1 cellular context compared by ENCODE assay signal in the genomic region with DNA sequence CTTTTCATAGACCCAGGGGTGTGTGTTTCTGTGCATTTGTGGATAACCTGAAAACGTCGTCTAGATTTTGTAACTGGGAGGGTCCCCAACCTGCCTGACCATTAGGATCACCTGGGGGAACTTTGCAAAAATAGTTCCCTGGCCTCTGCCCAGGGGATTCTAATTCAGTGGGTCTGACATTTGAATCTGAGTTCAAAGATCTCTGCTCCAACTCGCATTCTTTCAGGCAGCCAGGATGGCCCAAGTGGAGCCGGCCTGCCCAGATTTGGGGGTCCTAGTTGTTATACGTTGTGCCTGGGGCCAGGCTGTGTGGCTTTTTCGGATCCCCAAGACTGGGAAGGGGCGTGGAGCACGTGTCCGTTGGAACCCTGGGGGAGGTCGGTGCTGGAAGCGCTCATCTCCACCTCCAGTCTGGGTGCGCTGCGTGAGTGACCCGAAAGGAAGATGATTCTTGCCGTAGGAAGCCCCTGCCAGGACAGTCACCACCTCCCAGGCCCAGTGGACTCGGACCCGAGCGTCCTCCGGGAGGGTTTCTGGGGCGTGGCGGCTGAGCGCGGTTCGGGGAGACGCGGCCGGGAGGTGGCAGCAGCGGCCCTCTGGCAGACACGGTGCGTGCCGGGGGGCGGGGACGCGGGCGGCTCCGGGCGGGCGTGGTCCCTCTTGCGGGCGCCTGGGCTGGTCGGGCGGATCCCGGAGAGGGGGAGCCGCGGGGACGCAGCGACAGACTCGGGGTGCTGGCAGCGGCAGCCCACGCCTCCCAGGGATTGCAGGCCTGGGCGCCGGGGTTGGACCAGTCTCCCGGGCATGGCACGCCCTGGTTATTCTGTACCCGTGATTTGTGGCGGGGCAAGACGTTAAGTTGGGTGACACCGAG.
A peak's percentile ranks its signal among the peaks of the same experiment; 100 is the strongest.
TF ChIP-seq lines count a peak whose summit lies in the region.

No MANE protein-coding gene starts in this region.

TF ChIP-seq in HepG2, 621 proteins besides CTCF, POLR2A, EP300 and RAD21 (continued from another document and continues in another):
- TF ChIP-seq, protein P1, sequence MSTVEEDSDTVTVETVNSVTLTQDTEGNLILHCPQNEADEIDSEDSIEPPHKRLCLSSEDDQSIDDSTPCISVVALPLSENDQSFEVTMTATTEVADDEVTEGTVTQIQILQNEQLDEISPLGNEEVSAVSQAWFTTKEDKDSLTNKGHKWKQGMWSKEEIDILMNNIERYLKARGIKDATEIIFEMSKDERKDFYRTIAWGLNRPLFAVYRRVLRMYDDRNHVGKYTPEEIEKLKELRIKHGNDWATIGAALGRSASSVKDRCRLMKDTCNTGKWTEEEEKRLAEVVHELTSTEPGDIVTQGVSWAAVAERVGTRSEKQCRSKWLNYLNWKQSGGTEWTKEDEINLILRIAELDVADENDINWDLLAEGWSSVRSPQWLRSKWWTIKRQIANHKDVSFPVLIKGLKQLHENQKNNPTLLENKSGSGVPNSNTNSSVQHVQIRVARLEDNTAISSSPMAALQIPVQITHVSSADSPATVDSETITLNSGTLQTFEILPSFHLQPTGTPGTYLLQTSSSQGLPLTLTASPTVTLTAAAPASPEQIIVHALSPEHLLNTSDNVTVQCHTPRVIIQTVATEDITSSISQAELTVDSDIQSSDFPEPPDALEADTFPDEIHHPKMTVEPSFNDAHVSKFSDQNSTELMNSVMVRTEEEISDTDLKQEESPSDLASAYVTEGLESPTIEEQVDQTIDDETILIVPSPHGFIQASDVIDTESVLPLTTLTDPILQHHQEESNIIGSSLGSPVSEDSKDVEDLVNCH (CRISPR knock-in tag; IDR thresholded peaks at IDR 0.05), result no peak
- TF ChIP-seq, protein P2, sequence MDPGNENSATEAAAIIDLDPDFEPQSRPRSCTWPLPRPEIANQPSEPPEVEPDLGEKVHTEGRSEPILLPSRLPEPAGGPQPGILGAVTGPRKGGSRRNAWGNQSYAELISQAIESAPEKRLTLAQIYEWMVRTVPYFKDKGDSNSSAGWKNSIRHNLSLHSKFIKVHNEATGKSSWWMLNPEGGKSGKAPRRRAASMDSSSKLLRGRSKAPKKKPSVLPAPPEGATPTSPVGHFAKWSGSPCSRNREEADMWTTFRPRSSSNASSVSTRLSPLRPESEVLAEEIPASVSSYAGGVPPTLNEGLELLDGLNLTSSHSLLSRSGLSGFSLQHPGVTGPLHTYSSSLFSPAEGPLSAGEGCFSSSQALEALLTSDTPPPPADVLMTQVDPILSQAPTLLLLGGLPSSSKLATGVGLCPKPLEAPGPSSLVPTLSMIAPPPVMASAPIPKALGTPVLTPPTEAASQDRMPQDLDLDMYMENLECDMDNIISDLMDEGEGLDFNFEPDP (CRISPR knock-in tag; conservative IDR thresholded peaks at IDR 0.05), result no peak
- no peak for TF ChIP-seq SIX4 (CRISPR knock-in tag; IDR thresholded peaks at IDR 0.05)
- TF ChIP-seq, protein P3, sequence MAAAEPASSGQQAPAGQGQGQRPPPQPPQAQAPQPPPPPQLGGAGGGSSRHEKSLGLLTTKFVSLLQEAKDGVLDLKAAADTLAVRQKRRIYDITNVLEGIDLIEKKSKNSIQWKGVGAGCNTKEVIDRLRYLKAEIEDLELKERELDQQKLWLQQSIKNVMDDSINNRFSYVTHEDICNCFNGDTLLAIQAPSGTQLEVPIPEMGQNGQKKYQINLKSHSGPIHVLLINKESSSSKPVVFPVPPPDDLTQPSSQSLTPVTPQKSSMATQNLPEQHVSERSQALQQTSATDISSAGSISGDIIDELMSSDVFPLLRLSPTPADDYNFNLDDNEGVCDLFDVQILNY (CRISPR knock-in tag; conservative IDR thresholded peaks at IDR 0.05), result no peak
- peak; percentile 81 for TF ChIP-seq STAG1 (CRISPR knock-in tag; IDR thresholded peaks at IDR 0.05)
- TF ChIP-seq HMG20A (CRISPR knock-in tag; IDR thresholded peaks at IDR 0.05; ENCODE audit: borderline replicate concordance), result no peak
- no peak for TF ChIP-seq IRF2 (CRISPR knock-in tag; IDR thresholded peaks at IDR 0.05)
- TF ChIP-seq KLF9 (CRISPR knock-in tag; IDR thresholded peaks at IDR 0.05; ENCODE audit: low read depth), result no peak
- TF ChIP-seq ZNF3 (CRISPR knock-in tag; IDR thresholded peaks at IDR 0.05), result no peak
- TF ChIP-seq KMT2B (CRISPR knock-in tag; IDR thresholded peaks at IDR 0.05), result no peak
- no peak for TF ChIP-seq ZNF629 (CRISPR knock-in tag; conservative IDR thresholded peaks at IDR 0.05)
- TF ChIP-seq ZNF382 (CRISPR knock-in tag; IDR thresholded peaks at IDR 0.05; ENCODE audit: borderline replicate concordance), result no peak
- TF ChIP-seq EED (CRISPR knock-in tag; IDR thresholded peaks at IDR 0.05), result no peak
- TF ChIP-seq ATF7 (IDR thresholded peaks at IDR 0.05), result no peak
- no peak for TF ChIP-seq ATF7 (CRISPR knock-in tag; IDR thresholded peaks at IDR 0.05)
- peak; percentile 41; the same call in 1 of the 2 replicates for TF ChIP-seq KDM5B (CRISPR knock-in tag; IDR thresholded peaks at IDR 0.05; ENCODE audit: borderline replicate concordance)
- no peak for TF ChIP-seq ZNF468 (CRISPR knock-in tag; IDR thresholded peaks at IDR 0.05)
- TF ChIP-seq, protein P4, sequence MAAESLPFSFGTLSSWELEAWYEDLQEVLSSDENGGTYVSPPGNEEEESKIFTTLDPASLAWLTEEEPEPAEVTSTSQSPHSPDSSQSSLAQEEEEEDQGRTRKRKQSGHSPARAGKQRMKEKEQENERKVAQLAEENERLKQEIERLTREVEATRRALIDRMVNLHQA (CRISPR knock-in tag; IDR thresholded peaks at IDR 0.05), result no peak
- no peak for TF ChIP-seq U2AF1 (optimal IDR thresholded peaks at IDR 0.05; ENCODE audit: low read depth, low read length)
- no peak for TF ChIP-seq ARNTL (CRISPR knock-in tag; IDR thresholded peaks at IDR 0.05)
- TF ChIP-seq, protein P5, sequence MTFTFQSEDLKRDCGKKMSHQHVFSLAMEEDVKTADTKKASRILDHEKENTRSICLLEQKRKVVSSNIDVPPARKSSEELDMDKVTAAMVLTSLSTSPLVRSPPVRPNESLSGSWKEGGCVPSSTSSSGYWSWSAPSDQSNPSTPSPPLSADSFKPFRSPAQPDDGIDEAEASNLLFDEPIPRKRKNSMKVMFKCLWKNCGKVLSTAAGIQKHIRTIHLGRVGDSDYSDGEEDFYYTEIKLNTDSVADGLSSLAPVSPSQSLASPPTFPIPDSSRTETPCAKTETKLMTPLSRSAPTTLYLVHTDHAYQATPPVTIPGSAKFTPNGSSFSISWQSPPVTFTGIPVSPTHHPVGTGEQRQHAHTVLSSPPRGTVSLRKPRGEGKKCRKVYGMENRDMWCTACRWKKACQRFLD (CRISPR knock-in tag; IDR thresholded peaks at IDR 0.05; ENCODE audit: borderline replicate concordance), result no peak
- TF ChIP-seq ZNF264 (CRISPR knock-in tag; IDR thresholded peaks at IDR 0.05), result no peak
- TF ChIP-seq, protein P6, sequence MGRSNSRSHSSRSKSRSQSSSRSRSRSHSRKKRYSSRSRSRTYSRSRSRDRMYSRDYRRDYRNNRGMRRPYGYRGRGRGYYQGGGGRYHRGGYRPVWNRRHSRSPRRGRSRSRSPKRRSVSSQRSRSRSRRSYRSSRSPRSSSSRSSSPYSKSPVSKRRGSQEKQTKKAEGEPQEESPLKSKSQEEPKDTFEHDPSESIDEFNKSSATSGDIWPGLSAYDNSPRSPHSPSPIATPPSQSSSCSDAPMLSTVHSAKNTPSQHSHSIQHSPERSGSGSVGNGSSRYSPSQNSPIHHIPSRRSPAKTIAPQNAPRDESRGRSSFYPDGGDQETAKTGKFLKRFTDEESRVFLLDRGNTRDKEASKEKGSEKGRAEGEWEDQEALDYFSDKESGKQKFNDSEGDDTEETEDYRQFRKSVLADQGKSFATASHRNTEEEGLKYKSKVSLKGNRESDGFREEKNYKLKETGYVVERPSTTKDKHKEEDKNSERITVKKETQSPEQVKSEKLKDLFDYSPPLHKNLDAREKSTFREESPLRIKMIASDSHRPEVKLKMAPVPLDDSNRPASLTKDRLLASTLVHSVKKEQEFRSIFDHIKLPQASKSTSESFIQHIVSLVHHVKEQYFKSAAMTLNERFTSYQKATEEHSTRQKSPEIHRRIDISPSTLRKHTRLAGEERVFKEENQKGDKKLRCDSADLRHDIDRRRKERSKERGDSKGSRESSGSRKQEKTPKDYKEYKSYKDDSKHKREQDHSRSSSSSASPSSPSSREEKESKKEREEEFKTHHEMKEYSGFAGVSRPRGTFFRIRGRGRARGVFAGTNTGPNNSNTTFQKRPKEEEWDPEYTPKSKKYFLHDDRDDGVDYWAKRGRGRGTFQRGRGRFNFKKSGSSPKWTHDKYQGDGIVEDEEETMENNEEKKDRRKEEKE (IDR thresholded peaks at IDR 0.05), result no peak
- TF ChIP-seq SRSF9 (IDR thresholded peaks at IDR 0.05; ENCODE audit: borderline replicate concordance, insufficient read depth, low read depth, low read length, poor library complexity, severe bottlenecking), result no peak
- no peak for TF ChIP-seq ONECUT2 (CRISPR knock-in tag; IDR thresholded peaks at IDR 0.05)
- peak; percentile 23; the same call in 1 of the 2 replicates for TF ChIP-seq ZNF607 (CRISPR knock-in tag; IDR thresholded peaks at IDR 0.05; ENCODE audit: borderline replicate concordance)
- TF ChIP-seq ATAD3A (CRISPR knock-in tag; IDR thresholded peaks at IDR 0.05), result no peak
- TF ChIP-seq RFX5 (IDR thresholded peaks at IDR 0.05; ENCODE audit: low read depth, low read length), result no peak
- TF ChIP-seq, protein P7, sequence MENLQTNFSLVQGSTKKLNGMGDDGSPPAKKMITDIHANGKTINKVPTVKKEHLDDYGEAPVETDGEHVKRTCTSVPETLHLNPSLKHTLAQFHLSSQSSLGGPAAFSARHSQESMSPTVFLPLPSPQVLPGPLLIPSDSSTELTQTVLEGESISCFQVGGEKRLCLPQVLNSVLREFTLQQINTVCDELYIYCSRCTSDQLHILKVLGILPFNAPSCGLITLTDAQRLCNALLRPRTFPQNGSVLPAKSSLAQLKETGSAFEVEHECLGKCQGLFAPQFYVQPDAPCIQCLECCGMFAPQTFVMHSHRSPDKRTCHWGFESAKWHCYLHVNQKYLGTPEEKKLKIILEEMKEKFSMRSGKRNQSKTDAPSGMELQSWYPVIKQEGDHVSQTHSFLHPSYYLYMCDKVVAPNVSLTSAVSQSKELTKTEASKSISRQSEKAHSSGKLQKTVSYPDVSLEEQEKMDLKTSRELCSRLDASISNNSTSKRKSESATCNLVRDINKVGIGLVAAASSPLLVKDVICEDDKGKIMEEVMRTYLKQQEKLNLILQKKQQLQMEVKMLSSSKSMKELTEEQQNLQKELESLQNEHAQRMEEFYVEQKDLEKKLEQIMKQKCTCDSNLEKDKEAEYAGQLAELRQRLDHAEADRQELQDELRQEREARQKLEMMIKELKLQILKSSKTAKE (CRISPR knock-in tag; IDR thresholded peaks at IDR 0.05; ENCODE audit: borderline replicate concordance), result no peak
- TF ChIP-seq SSRP1 (CRISPR knock-in tag; IDR thresholded peaks at IDR 0.05), result no peak
- TF ChIP-seq ZNF350 (CRISPR knock-in tag; IDR thresholded peaks at IDR 0.05; ENCODE audit: borderline replicate concordance, low read depth), result no peak
- TF ChIP-seq ZNF746 (CRISPR knock-in tag; IDR thresholded peaks at IDR 0.05), result no peak
- TF ChIP-seq JARID2 (CRISPR knock-in tag; IDR thresholded peaks at IDR 0.05; ENCODE audit: insufficient replicate concordance), result no peak
- TF ChIP-seq, protein P8, sequence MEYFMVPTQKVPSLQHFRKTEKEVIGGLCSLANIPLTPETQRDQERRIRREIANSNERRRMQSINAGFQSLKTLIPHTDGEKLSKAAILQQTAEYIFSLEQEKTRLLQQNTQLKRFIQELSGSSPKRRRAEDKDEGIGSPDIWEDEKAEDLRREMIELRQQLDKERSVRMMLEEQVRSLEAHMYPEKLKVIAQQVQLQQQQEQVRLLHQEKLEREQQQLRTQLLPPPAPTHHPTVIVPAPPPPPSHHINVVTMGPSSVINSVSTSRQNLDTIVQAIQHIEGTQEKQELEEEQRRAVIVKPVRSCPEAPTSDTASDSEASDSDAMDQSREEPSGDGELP (IDR thresholded peaks at IDR 0.05; ENCODE audit: borderline replicate concordance, low read depth), result no peak
- TF ChIP-seq ZNF10 (CRISPR knock-in tag; IDR thresholded peaks at IDR 0.05; ENCODE audit: borderline replicate concordance, low read depth), result no peak
- no peak for TF ChIP-seq ZNF670 (CRISPR knock-in tag; IDR thresholded peaks at IDR 0.05; ENCODE audit: borderline replicate concordance)
- no peak for TF ChIP-seq BCL6 (CRISPR knock-in tag; IDR thresholded peaks at IDR 0.05)
- 0 out of 2 replicates have a peak, but pooled peaks have one; percentile 32 for TF ChIP-seq ZNF331 (CRISPR knock-in tag; IDR thresholded peaks at IDR 0.05)
- TF ChIP-seq, protein P9, sequence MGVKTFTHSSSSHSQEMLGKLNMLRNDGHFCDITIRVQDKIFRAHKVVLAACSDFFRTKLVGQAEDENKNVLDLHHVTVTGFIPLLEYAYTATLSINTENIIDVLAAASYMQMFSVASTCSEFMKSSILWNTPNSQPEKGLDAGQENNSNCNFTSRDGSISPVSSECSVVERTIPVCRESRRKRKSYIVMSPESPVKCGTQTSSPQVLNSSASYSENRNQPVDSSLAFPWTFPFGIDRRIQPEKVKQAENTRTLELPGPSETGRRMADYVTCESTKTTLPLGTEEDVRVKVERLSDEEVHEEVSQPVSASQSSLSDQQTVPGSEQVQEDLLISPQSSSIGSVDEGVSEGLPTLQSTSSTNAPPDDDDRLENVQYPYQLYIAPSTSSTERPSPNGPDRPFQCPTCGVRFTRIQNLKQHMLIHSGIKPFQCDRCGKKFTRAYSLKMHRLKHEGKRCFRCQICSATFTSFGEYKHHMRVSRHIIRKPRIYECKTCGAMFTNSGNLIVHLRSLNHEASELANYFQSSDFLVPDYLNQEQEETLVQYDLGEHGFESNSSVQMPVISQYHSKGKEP (CRISPR knock-in tag; IDR thresholded peaks at IDR 0.05), result no peak
- TF ChIP-seq ZFP82 (CRISPR knock-in tag; IDR thresholded peaks at IDR 0.05; ENCODE audit: borderline replicate concordance), result no peak
- TF ChIP-seq, protein P10, sequence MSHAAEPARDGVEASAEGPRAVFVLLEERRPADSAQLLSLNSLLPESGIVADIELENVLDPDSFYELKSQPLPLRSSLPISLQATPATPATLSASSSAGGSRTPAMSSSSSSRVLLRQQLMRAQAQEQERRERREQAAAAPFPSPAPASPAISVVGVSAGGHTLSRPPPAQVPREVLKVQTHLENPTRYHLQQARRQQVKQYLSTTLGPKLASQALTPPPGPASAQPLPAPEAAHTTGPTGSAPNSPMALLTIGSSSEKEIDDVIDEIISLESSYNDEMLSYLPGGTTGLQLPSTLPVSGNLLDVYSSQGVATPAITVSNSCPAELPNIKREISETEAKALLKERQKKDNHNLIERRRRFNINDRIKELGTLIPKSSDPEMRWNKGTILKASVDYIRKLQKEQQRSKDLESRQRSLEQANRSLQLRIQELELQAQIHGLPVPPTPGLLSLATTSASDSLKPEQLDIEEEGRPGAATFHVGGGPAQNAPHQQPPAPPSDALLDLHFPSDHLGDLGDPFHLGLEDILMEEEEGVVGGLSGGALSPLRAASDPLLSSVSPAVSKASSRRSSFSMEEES (CRISPR knock-in tag; IDR thresholded peaks at IDR 0.05), result no peak
- TF ChIP-seq, protein P11, sequence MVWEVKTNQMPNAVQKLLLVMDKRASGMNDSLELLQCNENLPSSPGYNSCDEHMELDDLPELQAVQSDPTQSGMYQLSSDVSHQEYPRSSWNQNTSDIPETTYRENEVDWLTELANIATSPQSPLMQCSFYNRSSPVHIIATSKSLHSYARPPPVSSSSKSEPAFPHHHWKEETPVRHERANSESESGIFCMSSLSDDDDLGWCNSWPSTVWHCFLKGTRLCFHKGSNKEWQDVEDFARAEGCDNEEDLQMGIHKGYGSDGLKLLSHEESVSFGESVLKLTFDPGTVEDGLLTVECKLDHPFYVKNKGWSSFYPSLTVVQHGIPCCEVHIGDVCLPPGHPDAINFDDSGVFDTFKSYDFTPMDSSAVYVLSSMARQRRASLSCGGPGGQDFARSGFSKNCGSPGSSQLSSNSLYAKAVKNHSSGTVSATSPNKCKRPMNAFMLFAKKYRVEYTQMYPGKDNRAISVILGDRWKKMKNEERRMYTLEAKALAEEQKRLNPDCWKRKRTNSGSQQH (CRISPR knock-in tag; IDR thresholded peaks at IDR 0.05; ENCODE audit: low read depth), result no peak
